1 cellular context compared by ENCODE assay signal in the genomic region with DNA sequence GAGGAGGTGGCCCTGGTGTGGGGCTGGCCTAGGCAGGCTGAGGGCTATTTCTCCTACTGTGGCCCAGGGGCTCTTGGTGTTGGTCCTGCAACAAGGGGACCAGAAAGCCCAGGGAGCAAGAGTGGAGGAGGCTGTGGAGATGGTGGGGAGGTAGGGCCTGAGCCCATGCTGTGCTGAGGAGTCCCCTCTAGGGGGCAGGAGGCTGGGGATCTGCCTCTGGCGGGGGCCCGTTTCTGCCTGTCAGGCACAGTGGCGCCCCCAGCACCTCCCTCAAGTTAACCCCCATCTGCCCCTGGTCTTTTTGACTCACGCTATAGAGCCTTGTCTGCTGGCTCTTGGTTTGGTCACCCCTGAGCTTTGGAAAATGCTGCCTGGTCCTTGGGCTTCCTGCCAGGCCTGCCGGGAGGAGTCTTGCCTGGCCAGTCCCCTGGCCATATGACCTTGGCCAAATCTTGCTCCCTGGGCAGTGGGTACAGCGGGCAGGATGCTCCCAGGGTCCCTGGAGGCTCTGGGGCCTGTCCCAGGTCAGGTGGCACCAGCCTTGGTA.
A peak's percentile ranks its signal among the peaks of the same experiment; 100 is the strongest.
TF ChIP-seq lines count a peak whose summit lies in the region.

No MANE protein-coding gene starts in this region.

TF ChIP-seq in K562, 482 proteins besides CTCF, POLR2A, EP300 and RAD21 (continues in another document):
- TF ChIP-seq CCNT2 (IDR thresholded peaks at IDR 0.05; ENCODE audit: borderline replicate concordance, extremely low read depth, insufficient read length, low read depth, low read length) (no peak), SMAD1 (IDR thresholded peaks at IDR 0.05; ENCODE audit: low read depth, low read length, partially characterized antibody) (no peak), MAX (CRISPR knock-in tag; IDR thresholded peaks at IDR 0.05) (peak; percentile 39), SIN3A (IDR thresholded peaks at IDR 0.05; ENCODE audit: borderline replicate concordance in 2 of 2, control insufficient read depth in 1 of 2, low read depth in 2 of 2, low read length in 2 of 2) (no peak), PKNOX1 (IDR thresholded peaks at IDR 0.05) (peak; percentile 43; the same call in 1 of the 2 replicates), KLF13 (tag; IDR thresholded peaks at IDR 0.05; ENCODE audit: borderline replicate concordance, low read depth) (no peak), SREBF1 (IDR thresholded peaks at IDR 0.05; ENCODE audit: borderline replicate concordance, low read depth, low read length) (no peak), ZNF655 (CRISPR knock-in tag; IDR thresholded peaks at IDR 0.05) (no peak), HEY1 (CRISPR knock-in tag; IDR thresholded peaks at IDR 0.05; ENCODE audit: borderline replicate concordance) (no peak), MTA1 (IDR thresholded peaks at IDR 0.05; ENCODE audit: borderline replicate concordance) (no peak), ZNF57 (CRISPR knock-in tag; IDR thresholded peaks at IDR 0.05) (no peak), DNMT1 (IDR thresholded peaks at IDR 0.05) (no peak), CTCFL (IDR thresholded peaks at IDR 0.05; ENCODE audit: borderline replicate concordance, insufficient read depth, low read depth, low read length, poor library complexity, severe bottlenecking) (peak; percentile 68), ZNF780A (CRISPR knock-in tag; IDR thresholded peaks at IDR 0.05) (no peak), ZNF584 (CRISPR knock-in tag; IDR thresholded peaks at IDR 0.05; ENCODE audit: low read depth) (no peak), NRF1 (conservative IDR thresholded peaks at IDR 0.05 in 1 of 2, IDR thresholded peaks at IDR 0.05 in 1 of 2) (no peak), SP1 (CRISPR knock-in tag; IDR thresholded peaks at IDR 0.05) (0 out of 2 replicates have a peak, but pooled peaks have one; percentile 48), ZBED1 (IDR thresholded peaks at IDR 0.05) (no peak), CBX2 (IDR thresholded peaks at IDR 0.05; ENCODE audit: insufficient read depth, low read length, poor library complexity, severe bottlenecking) (no peak), CREM (IDR thresholded peaks at IDR 0.05; ENCODE audit: low read depth) (no peak), ZNF24 (IDR thresholded peaks at IDR 0.05) (no peak), RBM14 (IDR thresholded peaks at IDR 0.05; ENCODE audit: borderline replicate concordance, insufficient read depth, low read depth, low read length) (no peak), SETDB1 (IDR thresholded peaks at IDR 0.05; ENCODE audit: low read length) (no peak), FOS (IDR thresholded peaks at IDR 0.05; ENCODE audit: extremely low read depth, insufficient read length) (no peak), SIN3B (IDR thresholded peaks at IDR 0.05; ENCODE audit: low read depth) (no peak), ETV1 (tag; conservative IDR thresholded peaks at IDR 0.05; ENCODE audit: low read depth) (no peak), RCOR1 (IDR thresholded peaks at IDR 0.05; ENCODE audit: borderline replicate concordance in 1 of 2, low read depth in 2 of 2, low read length in 2 of 2) (0 out of 4 replicates have a peak, but pooled peaks of 1 of the 2 experiments have one; percentile 18), VEZF1 (CRISPR knock-in tag; IDR thresholded peaks at IDR 0.05) (peak; percentile 35; the same call in 1 of the 2 replicates), SMARCE1 (IDR thresholded peaks at IDR 0.05) (no peak), MAZ (CRISPR knock-in tag; conservative IDR thresholded peaks at IDR 0.05 in 1 of 2, IDR thresholded peaks at IDR 0.05 in 1 of 2) (peak; percentile 42 to 81; a peak in 2 of 4 replicates), SMC3 (conservative IDR thresholded peaks at IDR 0.05; ENCODE audit: insufficient read depth, low read depth, low read length) (0 out of 2 replicates have a peak, but pooled peaks have one; percentile 12), ARID2 (IDR thresholded peaks at IDR 0.05) (no peak), CBFA2T2 (conservative IDR thresholded peaks at IDR 0.05) (no peak), SLC30A9 (CRISPR knock-in tag; IDR thresholded peaks at IDR 0.05) (no peak), PREB (CRISPR knock-in tag; IDR thresholded peaks at IDR 0.05) (no peak), FIP1L1 (IDR thresholded peaks at IDR 0.05; ENCODE audit: low read depth, low read length, poor library complexity, severe bottlenecking) (no peak), NONO (IDR thresholded peaks at IDR 0.05; ENCODE audit: low read depth in 2 of 2, low read length in 1 of 2) (no peak), HDAC8 (tag; IDR thresholded peaks at IDR 0.05) (no peak), HDAC2 (IDR thresholded peaks at IDR 0.05) (no peak), BCL6 (CRISPR knock-in tag; IDR thresholded peaks at IDR 0.05) (no peak), ZNF699 (CRISPR knock-in tag; IDR thresholded peaks at IDR 0.05; ENCODE audit: insufficient replicate concordance) (no peak), ASH1L (IDR thresholded peaks at IDR 0.05; ENCODE audit: borderline replicate concordance, low read depth, partially characterized antibody) (no peak), COPS2 (conservative IDR thresholded peaks at IDR 0.05) (no peak), ZNF263 (CRISPR knock-in tag; IDR thresholded peaks at IDR 0.05; ENCODE audit: borderline replicate concordance) (no peak), GTF2F1 (IDR thresholded peaks at IDR 0.05; ENCODE audit: low read depth, low read length) (no peak), RHOXF2B (CRISPR knock-in tag; conservative IDR thresholded peaks at IDR 0.05) (no peak), SMARCA5 (IDR thresholded peaks at IDR 0.05) (no peak), HNRNPLL (IDR thresholded peaks at IDR 0.05; ENCODE audit: low read depth, low read length, poor library complexity, severe bottlenecking) (peak; percentile 6), MEF2D (tag; conservative IDR thresholded peaks at IDR 0.05; ENCODE audit: low read depth) (no peak), ZNF280B (CRISPR knock-in tag; IDR thresholded peaks at IDR 0.05) (no peak), LCOR (CRISPR knock-in tag; IDR thresholded peaks at IDR 0.05) (no peak), HIVEP1 (CRISPR knock-in tag; IDR thresholded peaks at IDR 0.05) (no peak)
- TF ChIP-seq, protein P1, sequence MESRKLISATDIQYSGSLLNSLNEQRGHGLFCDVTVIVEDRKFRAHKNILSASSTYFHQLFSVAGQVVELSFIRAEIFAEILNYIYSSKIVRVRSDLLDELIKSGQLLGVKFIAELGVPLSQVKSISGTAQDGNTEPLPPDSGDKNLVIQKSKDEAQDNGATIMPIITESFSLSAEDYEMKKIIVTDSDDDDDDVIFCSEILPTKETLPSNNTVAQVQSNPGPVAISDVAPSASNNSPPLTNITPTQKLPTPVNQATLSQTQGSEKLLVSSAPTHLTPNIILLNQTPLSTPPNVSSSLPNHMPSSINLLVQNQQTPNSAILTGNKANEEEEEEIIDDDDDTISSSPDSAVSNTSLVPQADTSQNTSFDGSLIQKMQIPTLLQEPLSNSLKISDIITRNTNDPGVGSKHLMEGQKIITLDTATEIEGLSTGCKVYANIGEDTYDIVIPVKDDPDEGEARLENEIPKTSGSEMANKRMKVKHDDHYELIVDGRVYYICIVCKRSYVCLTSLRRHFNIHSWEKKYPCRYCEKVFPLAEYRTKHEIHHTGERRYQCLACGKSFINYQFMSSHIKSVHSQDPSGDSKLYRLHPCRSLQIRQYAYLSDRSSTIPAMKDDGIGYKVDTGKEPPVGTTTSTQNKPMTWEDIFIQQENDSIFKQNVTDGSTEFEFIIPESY (CRISPR knock-in tag; IDR thresholded peaks at IDR 0.05) = peak; percentile 72
- TF ChIP-seq, protein P2, sequence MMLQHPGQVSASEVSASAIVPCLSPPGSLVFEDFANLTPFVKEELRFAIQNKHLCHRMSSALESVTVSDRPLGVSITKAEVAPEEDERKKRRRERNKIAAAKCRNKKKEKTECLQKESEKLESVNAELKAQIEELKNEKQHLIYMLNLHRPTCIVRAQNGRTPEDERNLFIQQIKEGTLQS (IDR thresholded peaks at IDR 0.05) = no peak
- TF ChIP-seq, protein P2 (CRISPR knock-in tag; conservative IDR thresholded peaks at IDR 0.05) = no peak
- TF ChIP-seq, protein P3, sequence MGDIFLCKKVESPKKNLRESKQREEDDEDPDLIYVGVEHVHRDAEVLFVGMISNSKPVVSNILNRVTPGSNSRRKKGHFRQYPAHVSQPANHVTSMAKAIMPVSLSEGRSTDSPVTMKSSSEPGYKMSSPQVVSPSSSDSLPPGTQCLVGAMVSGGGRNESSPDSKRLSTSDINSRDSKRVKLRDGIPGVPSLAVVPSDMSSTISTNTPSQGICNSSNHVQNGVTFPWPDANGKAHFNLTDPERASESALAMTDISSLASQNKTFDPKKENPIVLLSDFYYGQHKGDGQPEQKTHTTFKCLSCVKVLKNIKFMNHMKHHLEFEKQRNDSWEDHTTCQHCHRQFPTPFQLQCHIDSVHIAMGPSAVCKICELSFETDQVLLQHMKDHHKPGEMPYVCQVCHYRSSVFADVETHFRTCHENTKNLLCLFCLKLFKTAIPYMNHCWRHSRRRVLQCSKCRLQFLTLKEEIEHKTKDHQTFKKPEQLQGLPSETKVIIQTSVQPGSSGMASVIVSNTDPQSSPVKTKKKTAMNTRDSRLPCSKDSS (IDR thresholded peaks at IDR 0.05; ENCODE audit: low read depth, partially characterized antibody) = no peak
